15 cellular contexts compared by ENCODE assay signal in the genomic region with DNA sequence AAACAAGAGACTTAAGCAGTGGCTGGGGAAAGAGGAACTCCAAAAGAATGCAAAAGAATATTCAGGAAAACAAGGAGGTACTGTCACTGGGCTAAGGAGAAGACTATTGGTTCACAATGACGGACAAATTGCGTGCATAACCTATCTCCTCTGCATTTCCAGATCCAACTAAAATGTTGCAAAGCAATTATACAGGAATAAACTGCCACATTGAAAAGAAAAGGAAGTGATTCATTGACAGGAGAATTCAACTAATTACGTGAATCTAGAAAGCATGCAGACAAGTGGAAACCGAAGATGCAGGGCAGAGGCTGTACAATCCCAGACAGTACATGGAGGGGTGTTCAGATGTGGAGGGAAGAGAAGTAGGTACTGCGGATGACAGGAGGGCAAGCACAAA.
DNase-seq lines count a peak whose midpoint lies in the region; ATAC-seq and TF ChIP-seq lines count a peak whose summit lies in the region.
"Had no signal": no experiment of that assay in that cellular context is flagged by ENCODE, and none has a peak within 500 bp of the region (broad histone marks: within the 10 kb centered on the region; RNA-seq: fewer than 3 reads in every experiment).

No MANE protein-coding gene starts in this region.

- TF ChIP-seq POLR2A in esophagus squamous epithelium (IDR thresholded peaks at IDR 0.05) = no peak

- intact Hi-C loops in esophagus squamous epithelium (cut with DNase I) = no loop called here
- intact Hi-C loops in psoas muscle (cut with DNase I) = loop anchor here in 1 of 2 donors (10.0 kb wide), 1 partner anchor 896 kb away; no protein-coding TSS in a partner anchor
- intact Hi-C loops in left lung (cut with DNase I) = no loop called here

- peaks cover 4% of the 10 kb centered on the region for H3K27me3 Mint-ChIP-seq in GM23338 (ENCODE audit: insufficient read depth, low read depth, poor library complexity)
- no peaks in the 10 kb centered on the region for H3K27me3 Mint-ChIP-seq in osteocyte (ENCODE audit: unreplicated experiment)
- H3K27me3 Mint-ChIP-seq: naive thymus-derived CD8-positive, alpha-beta T cell had no signal

- no peak overlapping the region for H3K4me3 Mint-ChIP-seq in GM23338
- H3K4me3 Mint-ChIP-seq in osteocyte (ENCODE audit: unreplicated experiment) = no peak overlapping the region
- H3K4me3 Mint-ChIP-seq: naive thymus-derived CD8-positive, alpha-beta T cell; type B pancreatic cell had no signal

- H3K4me1 ChIP-seq in GM23338 (ENCODE audit: insufficient read depth) (peaks cover 15% of the 10 kb centered on the region), esophagus squamous epithelium (peaks cover 0 to 18% (median 7%) of the 10 kb centered on the region in 3 donors), psoas muscle (no peaks in the 10 kb centered on the region), left lung (peaks cover 0 to 46% of the 10 kb centered on the region in 2 donors)
- H3K4me1 ChIP-seq: SJCRH30 had no signal

- no peaks in the 10 kb centered on the region for H3K79me2 ChIP-seq in GM23338 (replicated peaks; ENCODE audit: insufficient read depth)

- no peak for DNase-seq in GM23338 (ENCODE audit: low spot score)
- DNase-seq in RPMI7951 (ENCODE audit: low read depth) = peak; percentile 72
- DNase-seq in esophagus squamous epithelium (lab: John Stamatoyannopoulos, UW) = no peak
- no peak for DNase-seq in psoas muscle
- DNase-seq in activated CD8-positive, alpha-beta memory T cell treated with anti-CD3 and anti-CD28 coated beads, Interleukin-2, amount 50 U/mL, for 48 hours = no peak
- no peak for DNase-seq in osteocyte (ENCODE audit: extremely low spot score, unreplicated experiment)
- DNase-seq in OCI-M2 (lab: John Stamatoyannopoulos, UW; ENCODE audit: unreplicated experiment) = no peak
- DNase-seq in left lung = no peak
- DNase-seq: activated CD4-positive, alpha-beta T cell treated with anti-CD3 and anti-CD28 coated beads, Interleukin-2, amount 50 U/mL, for 4 hours; naive thymus-derived CD8-positive, alpha-beta T cell; NCI-H1694 treated with DMSO at 0.1 percent for 48 hours; SJCRH30; stimulated activated CD4-positive, alpha-beta T cell treated with anti-CD3 and anti-CD28 coated beads, Interleukin-4, amount 100 ng/mL, for 1 hour had no signal

- TF ChIP-seq CTCF in GM23338 (conservative IDR thresholded peaks at IDR 0.05; ENCODE audit: low read depth in 2 of 2) (no peak), esophagus squamous epithelium (IDR thresholded peaks at IDR 0.05) (no peak), psoas muscle (IDR thresholded peaks at IDR 0.05) (no peak), osteocyte (IDR thresholded peaks at IDR 0.05) (no peak), left lung (IDR thresholded peaks at IDR 0.05) (no peak)

- no peak overlapping the region for H3K27ac Mint-ChIP-seq in GM23338
- no peak overlapping the region for H3K27ac Mint-ChIP-seq in osteocyte (ENCODE audit: unreplicated experiment)
- H3K27ac Mint-ChIP-seq: type B pancreatic cell had no signal

- H3K4me1 Mint-ChIP-seq in GM23338 (peaks cover 12% of the 10 kb centered on the region), osteocyte (ENCODE audit: unreplicated experiment) (peaks cover 15% of the 10 kb centered on the region)

- H3K27ac ChIP-seq in GM23338 (ENCODE audit: low read depth) (no peak overlapping the region), esophagus squamous epithelium (peak overlapping the region in 3 of 4 donors; percentile 11 to 59 (median 54)), psoas muscle (peak overlapping the region; percentile 38), left lung (peak overlapping the region in 1 of 2 donors; percentile 25)
- H3K27ac ChIP-seq: BLaER1 treated with 17β-estradiol and CSF1 and Interleukin-3, amounts not matched to agents 10 nM and 100 nM; SJCRH30 had no signal

- H3F3A ChIP-seq in GM23338 (replicated peaks; ENCODE audit: low read depth) = no peaks in the 10 kb centered on the region

- H3K9me3 ChIP-seq in esophagus squamous epithelium (no peaks in the 10 kb centered on the region), psoas muscle (no peaks in the 10 kb centered on the region), left lung (no peaks in the 10 kb centered on the region)
- H3K9me3 ChIP-seq: BLaER1 treated with 17β-estradiol and CSF1 and Interleukin-3, amounts not matched to agents 10 nM and 100 nM; SJCRH30 had no signal

- no peaks in the 10 kb centered on the region for H3K9me2 ChIP-seq in GM23338 (ENCODE audit: insufficient read depth)

- ATAC-seq in GM23338 (no peak), psoas muscle (no peak), left lung (no peak)
- ATAC-seq: naive thymus-derived CD8-positive, alpha-beta T cell had no signal

- H3K36me3 ChIP-seq in GM23338 (ENCODE audit: insufficient read depth) (no peaks in the 10 kb centered on the region), esophagus squamous epithelium (peaks cover 0 to 29% (median 0%) of the 10 kb centered on the region in 3 donors), psoas muscle (ENCODE audit: insufficient read depth in 1 of 2, low read depth in 1 of 2) (peaks cover 0 to 19% of the 10 kb centered on the region in 2 donors), left lung (peaks cover 0 to 90% of the 10 kb centered on the region in 2 donors)
- H3K36me3 ChIP-seq: SJCRH30 had no signal

- H3K9me3 Mint-ChIP-seq in GM23338 = no peaks in the 10 kb centered on the region
- no peaks in the 10 kb centered on the region for H3K9me3 Mint-ChIP-seq in osteocyte (ENCODE audit: unreplicated experiment)
- H3K9me3 Mint-ChIP-seq: naive thymus-derived CD8-positive, alpha-beta T cell; type B pancreatic cell had no signal

- H3K4me2 ChIP-seq in GM23338 = no peak overlapping the region

- H2AFZ ChIP-seq in GM23338 = peak overlapping the region; percentile 44

- 54 to 58% methylated on average over 5 of the region's 5 CpGs for WGBS in esophagus squamous epithelium, 2 donors
- WGBS in psoas muscle, 3 donors = 70 to 73% (median 73%) methylated on average over 5 of the region's 5 CpGs

- H3K27me3 ChIP-seq in GM23338 (ENCODE audit: insufficient read depth) = no peaks in the 10 kb centered on the region
- H3K27me3 ChIP-seq in esophagus squamous epithelium = no peaks in the 10 kb centered on the region
- peaks cover 0 to 2% (median 0%) of the 10 kb centered on the region in 3 donors for H3K27me3 ChIP-seq in psoas muscle (ENCODE audit: insufficient read depth in 3 of 3, low read length in 2 of 3)
- no peaks in the 10 kb centered on the region for H3K27me3 ChIP-seq in left lung
- H3K27me3 ChIP-seq: BLaER1 treated with 17β-estradiol and CSF1 and Interleukin-3, amounts not matched to agents 10 nM and 100 nM; SJCRH30 had no signal

- H4K20me1 ChIP-seq in GM23338 (replicated peaks; ENCODE audit: insufficient read depth) = no peaks in the 10 kb centered on the region
- H4K20me1 ChIP-seq: BLaER1 treated with 17β-estradiol and CSF1 and Interleukin-3, amounts not matched to agents 10 nM and 100 nM had no signal

- H3K36me3 Mint-ChIP-seq in GM23338 (ENCODE audit: low read depth) = no peaks in the 10 kb centered on the region
- no peaks in the 10 kb centered on the region for H3K36me3 Mint-ChIP-seq in osteocyte (ENCODE audit: unreplicated experiment)
- H3K36me3 Mint-ChIP-seq: type B pancreatic cell had no signal

- H3K4me3 ChIP-seq in GM23338 (no peak overlapping the region), esophagus squamous epithelium (no peak overlapping the region), psoas muscle (no peak overlapping the region), left lung (no peak overlapping the region)
- H3K4me3 ChIP-seq: BLaER1 treated with 17β-estradiol and CSF1 and Interleukin-3, amounts not matched to agents 10 nM and 100 nM; SJCRH30 had no signal

TF ChIP-seq in GM23338, 12 proteins besides CTCF, POLR2A, EP300 and RAD21 (continues in another document):
- no peak for TF ChIP-seq ETS1 (IDR thresholded peaks at IDR 0.05)
